In genomic region chr2:120344214-120344990, GRCh38 we compare ENCODE assay signal across 8 cellular contexts. TPM values are rescaled to one million over a fixed set of nuclear protein-coding genes. Genes with fewer than 3 reads are reported as not detected.
DNase-seq lines count a peak whose midpoint lies in the region; ATAC-seq and TF ChIP-seq lines count a peak whose summit lies in the region.

No MANE protein-coding gene starts in this region.

- H3K9ac ChIP-seq in neural cell (ENCODE audit: low read length), result no peak overlapping the region

- no peak for TF ChIP-seq EP300 in neural cell (conservative IDR thresholded peaks at IDR 0.05; ENCODE audit: poor library complexity, severe bottlenecking)

- H4K20me1 ChIP-seq in neural cell (ENCODE audit: insufficient read depth), result no peaks in the 10 kb centered on the region

- ATAC-seq in effector memory CD8-positive, alpha-beta T cell (replicated peaks), result no peak
- no peak for ATAC-seq in stimulated activated naive B cell treated with anti-CD40 and anti-IgM and Interleukin-4, amounts not matched to agents 10 μg/mL and 1 μg/mL and 100 μg/mL, for 72 hours (replicated peaks)

- H3K9me3 ChIP-seq in CD8-positive, alpha-beta memory T cell (ENCODE audit: low read length), result no peaks in the 10 kb centered on the region
- no peaks in the 10 kb centered on the region for H3K9me3 ChIP-seq in neural cell (ENCODE audit: low read length)

- POLR2A ChIA-PET in CD8-positive, alpha-beta memory T cell (lab: Charles Lee), result no interaction called here

- CTCF ChIA-PET in CD8-positive, alpha-beta memory T cell (lab: Charles Lee), result no interaction called here

- TF ChIP-seq RAD21 in neural cell (conservative IDR thresholded peaks at IDR 0.05), result no peak

- H3K27ac ChIP-seq in CD8-positive, alpha-beta memory T cell (ENCODE audit: low read depth, low read length), result no peak overlapping the region
- no peak overlapping the region for H3K27ac ChIP-seq in neural cell (ENCODE audit: low read length)

- H2AFZ ChIP-seq in neural cell (ENCODE audit: low read depth, low read length), result no peak overlapping the region

- no peaks in the 10 kb centered on the region for H3K9me2 ChIP-seq in neural cell (ENCODE audit: insufficient read depth, low read length)

- H3K4me3 ChIP-seq in CD8-positive, alpha-beta memory T cell (ENCODE audit: low read length), result no peak overlapping the region
- H3K4me3 ChIP-seq in neural cell (ENCODE audit: low read length), result peak overlapping the region; percentile 64

- DNase-seq in CD8-positive, alpha-beta memory T cell, result no peak
- DNase-seq in NCI-H2171 treated with DMSO at 0.1 percent for 48 hours (lab: John Stamatoyannopoulos, UW), result peak; percentile 33
- no peak for DNase-seq in effector memory CD8-positive, alpha-beta T cell
- no peak for DNase-seq in NCI-H146 (lab: John Stamatoyannopoulos, UW)
- DNase-seq in KBM-7, result no peak
- no peak for DNase-seq in stimulated activated naive B cell treated with anti-CD40 and anti-IgM and Interleukin-4, amounts not matched to agents 10 μg/mL and 1 μg/mL and 100 μg/mL, for 72 hours
- no peak for DNase-seq in activated CD4-positive, alpha-beta T cell treated with anti-CD3 and anti-CD28 coated beads for 1 hour

- in situ Hi-C loops in KBM-7 (cut with MboI; ENCODE audit: low pct_unique_long_range_greater_than_20kb, low sequenced_read_pairs), result no loop called here

- TF ChIP-seq CTCF in neural cell (IDR thresholded peaks at IDR 0.05; ENCODE audit: poor library complexity, severe bottlenecking), result no peak

- H3F3A ChIP-seq in neural cell (ENCODE audit: insufficient read depth, low read length, poor library complexity, severe bottlenecking), result no peaks in the 10 kb centered on the region

- no peaks in the 10 kb centered on the region for H3K79me2 ChIP-seq in neural cell (replicated peaks; ENCODE audit: insufficient read depth, low read length)

- H3K27ac Mint-ChIP-seq in CD8-positive, alpha-beta memory T cell, result no peak overlapping the region
- H3K27ac Mint-ChIP-seq in effector memory CD8-positive, alpha-beta T cell, result no peak overlapping the region
- no peak overlapping the region for H3K27ac Mint-ChIP-seq in stimulated activated naive B cell treated with anti-CD40 and anti-IgM and Interleukin-4, amounts not matched to agents 10 μg/mL and 1 μg/mL and 100 μg/mL, for 72 hours

- H3K27me3 ChIP-seq in CD8-positive, alpha-beta memory T cell (ENCODE audit: insufficient read depth, low read length, poor library complexity, severe bottlenecking), result peaks cover 28% of the 10 kb centered on the region
- H3K27me3 ChIP-seq in neural cell (ENCODE audit: insufficient read depth, low read depth, low read length), result peaks cover 73% of the 10 kb centered on the region

- H3K27me3 Mint-ChIP-seq in CD8-positive, alpha-beta memory T cell, result peaks cover 53 to 63% of the 10 kb centered on the region in 2 donors
- peaks cover 51 to 70% of the 10 kb centered on the region in 2 donors for H3K27me3 Mint-ChIP-seq in effector memory CD8-positive, alpha-beta T cell
- peaks cover 63 to 65% of the 10 kb centered on the region in 2 donors for H3K27me3 Mint-ChIP-seq in stimulated activated naive B cell treated with anti-CD40 and anti-IgM and Interleukin-4, amounts not matched to agents 10 μg/mL and 1 μg/mL and 100 μg/mL, for 72 hours

- no peaks in the 10 kb centered on the region for H3K36me3 ChIP-seq in CD8-positive, alpha-beta memory T cell (ENCODE audit: insufficient read depth, low read length)
- no peaks in the 10 kb centered on the region for H3K36me3 ChIP-seq in neural cell (ENCODE audit: insufficient read depth, low read length)

- peaks cover 13% of the 10 kb centered on the region for H3K4me1 ChIP-seq in CD8-positive, alpha-beta memory T cell (ENCODE audit: insufficient read depth, low read length)

- peak overlapping the region in 4 of 7 donors; percentile 12 to 65 (median 21) for H3K4me3 Mint-ChIP-seq in CD8-positive, alpha-beta memory T cell
- H3K4me3 Mint-ChIP-seq in effector memory CD8-positive, alpha-beta T cell, result peak overlapping the region; percentile 47 to 66
- peak overlapping the region in 1 of 2 donors; percentile 58 for H3K4me3 Mint-ChIP-seq in stimulated activated naive B cell treated with anti-CD40 and anti-IgM and Interleukin-4, amounts not matched to agents 10 μg/mL and 1 μg/mL and 100 μg/mL, for 72 hours

- H3K4me1 Mint-ChIP-seq in CD8-positive, alpha-beta memory T cell, result peaks cover 20 to 33% (median 22%) of the 10 kb centered on the region in 3 donors
- peaks cover 10 to 16% of the 10 kb centered on the region in 2 donors for H3K4me1 Mint-ChIP-seq in effector memory CD8-positive, alpha-beta T cell (ENCODE audit: low read depth in 2 of 2)
- peaks cover 25 to 31% of the 10 kb centered on the region in 2 donors for H3K4me1 Mint-ChIP-seq in stimulated activated naive B cell treated with anti-CD40 and anti-IgM and Interleukin-4, amounts not matched to agents 10 μg/mL and 1 μg/mL and 100 μg/mL, for 72 hours

- H3K9me3 Mint-ChIP-seq in CD8-positive, alpha-beta memory T cell, result no peaks in the 10 kb centered on the region
- H3K9me3 Mint-ChIP-seq in effector memory CD8-positive, alpha-beta T cell, result no peaks in the 10 kb centered on the region
- H3K9me3 Mint-ChIP-seq in stimulated activated naive B cell treated with anti-CD40 and anti-IgM and Interleukin-4, amounts not matched to agents 10 μg/mL and 1 μg/mL and 100 μg/mL, for 72 hours, result no peaks in the 10 kb centered on the region

- H3K4me2 ChIP-seq in neural cell (ENCODE audit: low read length), result peak overlapping the region; percentile 39

- H3K36me3 Mint-ChIP-seq in CD8-positive, alpha-beta memory T cell, result no peaks in the 10 kb centered on the region
- no peaks in the 10 kb centered on the region for H3K36me3 Mint-ChIP-seq in effector memory CD8-positive, alpha-beta T cell (ENCODE audit: insufficient read depth)
- H3K36me3 Mint-ChIP-seq in stimulated activated naive B cell treated with anti-CD40 and anti-IgM and Interleukin-4, amounts not matched to agents 10 μg/mL and 1 μg/mL and 100 μg/mL, for 72 hours, result no peaks in the 10 kb centered on the region

TF ChIP-seq in neural cell, 6 proteins besides CTCF, POLR2A, EP300 and RAD21:
- TF ChIP-seq REST (IDR thresholded peaks at IDR 0.05; ENCODE audit: borderline replicate concordance) (no peak), MXI1 (conservative IDR thresholded peaks at IDR 0.05; ENCODE audit: poor library complexity, severe bottlenecking) (no peak), POLR2AphosphoS5 (IDR thresholded peaks at IDR 0.05) (no peak), TAF1 (IDR thresholded peaks at IDR 0.05; ENCODE audit: low read depth) (no peak), EZH2 (IDR thresholded peaks at IDR 0.05; ENCODE audit: borderline replicate concordance, insufficient read depth, low read length, poor library complexity, severe bottlenecking) (no peak), SMC3 (conservative IDR thresholded peaks at IDR 0.05; ENCODE audit: poor library complexity) (no peak)

RNA-seq across cellular contexts. Expression of gene INHBB, which starts 1.5 kb away (rescaled TPM):
- not detected for total RNA-seq in CD8-positive, alpha-beta memory T cell
- not detected for polyA plus RNA-seq in CD8-positive, alpha-beta memory T cell
- polyA plus RNA-seq in neural cell, result 0.10 TPM in 1 of 2 replicates, not detected in the other
- not detected in 2 replicates for polyA minus RNA-seq in neural cell
